Comparison of ENCODE assay signal across 10 cellular contexts in genomic region chr7:101386558-101387199, GRCh38. TPM values are rescaled to one million over a fixed set of nuclear protein-coding genes. Genes with fewer than 3 reads are reported as not detected.
DNase-seq lines count a peak whose midpoint lies in the region; ATAC-seq and TF ChIP-seq lines count a peak whose summit lies in the region.
"Had no signal": no experiment of that assay in that cellular context is flagged by ENCODE, and none has a peak within 500 bp of the region (broad histone marks: within the 10 kb centered on the region; RNA-seq: fewer than 3 reads in every experiment).

No MANE protein-coding gene starts in this region.

- H3K27me3 Mint-ChIP-seq in brain (no peaks in the 10 kb centered on the region), osteocyte (ENCODE audit: unreplicated experiment) (no peaks in the 10 kb centered on the region)

- ATAC-seq in GM21576 (IDR thresholded peaks at IDR 0.05; ENCODE audit: unreplicated experiment) (no peak), GM21367 (IDR thresholded peaks at IDR 0.05; ENCODE audit: unreplicated experiment) (no peak), HG03025 (IDR thresholded peaks at IDR 0.05; ENCODE audit: low FRiP score, unreplicated experiment) (no peak)

- H3K4me1 Mint-ChIP-seq in brain (peaks cover 28% of the 10 kb centered on the region), osteocyte (ENCODE audit: unreplicated experiment) (peaks cover 58% of the 10 kb centered on the region)
- H3K4me1 Mint-ChIP-seq: central memory CD8-positive, alpha-beta T cell had no signal

- H3K27ac Mint-ChIP-seq in brain (peak overlapping the region in 2 of 5 experiments; percentile 57 to 81), osteocyte (ENCODE audit: unreplicated experiment) (peak overlapping the region; percentile 86)
- H3K27ac Mint-ChIP-seq: activated CD4-positive, alpha-beta memory T cell treated with anti-CD3 and anti-CD28 coated beads, Interleukin-2, amount 10 ng/mL, durations not matched to agents 7 days and 5 days had no signal

- H3K9me3 Mint-ChIP-seq in brain (peaks cover 0 to 3% (median under 1%) of the 10 kb centered on the region in 5 experiments), osteocyte (ENCODE audit: unreplicated experiment) (no peaks in the 10 kb centered on the region)
- H3K9me3 Mint-ChIP-seq: activated CD4-positive, alpha-beta memory T cell treated with anti-CD3 and anti-CD28 coated beads, Interleukin-2, amount 10 ng/mL, durations not matched to agents 7 days and 5 days; central memory CD8-positive, alpha-beta T cell had no signal

- TF ChIP-seq CTCF in brain (conservative IDR thresholded peaks at IDR 0.05) (no peak), osteocyte (IDR thresholded peaks at IDR 0.05) (no peak)

- peaks cover 6% of the 10 kb centered on the region for H3K36me3 Mint-ChIP-seq in brain
- H3K36me3 Mint-ChIP-seq in osteocyte (ENCODE audit: unreplicated experiment): peaks cover 4% of the 10 kb centered on the region

- peak; percentile 86 for DNase-seq in DMS 273 treated with DMSO at 0.1 percent for 48 hours (lab: John Stamatoyannopoulos, UW)
- peak; percentile 61 for DNase-seq in HuH-7 (ENCODE audit: low spot score)
- DNase-seq in osteocyte (ENCODE audit: extremely low spot score, unreplicated experiment): peak; percentile 89
- DNase-seq: activated CD4-positive, alpha-beta memory T cell treated with anti-CD3 and anti-CD28 coated beads, Interleukin-2, amount 10 ng/mL, durations not matched to agents 7 days and 5 days; NCI-H510A had no signal

- H3K4me3 Mint-ChIP-seq in brain (peak overlapping the region in 3 of 5 experiments; percentile 45 to 59 (median 52)), osteocyte (ENCODE audit: unreplicated experiment) (peak overlapping the region; percentile 58)
- H3K4me3 Mint-ChIP-seq: activated CD4-positive, alpha-beta memory T cell treated with anti-CD3 and anti-CD28 coated beads, Interleukin-2, amount 10 ng/mL, durations not matched to agents 7 days and 5 days; central memory CD8-positive, alpha-beta T cell had no signal

RNA-seq across cellular contexts. Expression of gene COL26A1, which starts 24.0 kb away (rescaled TPM):
- 3.7 TPM for polyA plus RNA-seq in brain (ENCODE audit: insufficient read depth, low read depth, low replicate concordance)
- 124 and 128 TPM in 2 replicates for total RNA-seq in osteocyte
- total RNA-seq: activated CD4-positive, alpha-beta memory T cell treated with anti-CD3 and anti-CD28 coated beads, Interleukin-2, amount 10 ng/mL, durations not matched to agents 7 days and 5 days had no signal
